13 cellular contexts compared by ENCODE assay signal in the genomic region with DNA sequence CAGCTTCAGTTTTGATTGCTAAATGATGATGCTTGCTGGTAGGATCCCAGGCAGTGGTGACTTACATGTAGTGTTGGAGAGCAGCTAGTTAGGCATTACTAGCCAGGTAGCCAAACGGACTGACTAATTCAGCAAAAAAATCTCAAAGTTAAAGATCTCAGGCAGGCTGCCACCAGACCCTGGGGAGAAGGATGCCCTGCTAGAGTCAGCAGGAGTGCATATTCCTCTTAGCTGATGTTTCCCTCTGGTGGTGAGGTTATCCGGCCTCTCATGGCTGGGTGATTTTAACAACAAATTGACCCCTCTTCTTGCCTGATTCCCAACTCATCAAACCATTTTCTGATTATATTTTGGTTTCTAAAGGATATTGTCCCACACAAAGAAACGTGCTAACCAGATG. TPM values are rescaled to one million over a fixed set of nuclear protein-coding genes. Genes with fewer than 3 reads are reported as not detected.
A peak's percentile ranks its signal among the peaks of the same experiment; 100 is the strongest.
DNase-seq lines count a peak whose midpoint lies in the region; ATAC-seq, FAIRE-seq and TF ChIP-seq lines count a peak whose summit lies in the region.
"Had no signal": no experiment of that assay in that cellular context is flagged by ENCODE, and none has a peak within 500 bp of the region (broad histone marks: within the 10 kb centered on the region; RNA-seq: fewer than 3 reads in every experiment).

No MANE protein-coding gene starts in this region.

- 10% methylated on average over 3 of the region's 3 CpGs for WGBS in K562 (ENCODE audit: insufficient coverage, low coverage, missing lambda C conversion rate)

- H3K9me3 Mint-ChIP-seq in neural crest cell, result no peaks in the 10 kb centered on the region

- POLR2A ChIA-PET in HCT116 (lab: Charles Lee), result no interaction called here
- POLR2A ChIA-PET in K562 (lab: Yijun Ruan, JAX), result no interaction called here

- BruUV-seq in HCT116 (replicated peaks; lab: Mats Ljungman, UMichigan), result no TSS peak
- BruUV-seq in K562 (replicated peaks; lab: Mats Ljungman, UMichigan), result no TSS peak

- no peaks in the 10 kb centered on the region for H3K4me1 ChIP-seq in HCT116 (ENCODE audit: control insufficient read depth in 1 of 2, insufficient read depth in 2 of 2, low read length in 2 of 2)
- peaks cover 0 to 21% of the 10 kb centered on the region in 2 experiments; a peak in 3 of 5 replicates for H3K4me1 ChIP-seq in K562 (replicated peaks in 1 of 2; ENCODE audit: control insufficient read depth in 2 of 2, insufficient read depth in 2 of 2, low read length in 2 of 2)
- H3K4me1 ChIP-seq: left lung had no signal

- TF ChIP-seq POLR2A in HCT116 (IDR thresholded peaks at IDR 0.05; ENCODE audit: borderline replicate concordance, extremely low read depth, insufficient read depth, insufficient read length) (no peak), K562 (conservative IDR thresholded peaks at IDR 0.05) (no peak), GM12891 (IDR thresholded peaks at IDR 0.05; ENCODE audit: low read depth, low read length) (no peak)

- H3K27ac Mint-ChIP-seq in neural crest cell (ENCODE audit: unreplicated experiment), result no peak overlapping the region

- H3K4me3 Mint-ChIP-seq in neural crest cell, result peak overlapping the region; percentile 81

- H3K36me3 Mint-ChIP-seq in neural crest cell (ENCODE audit: low read depth), result peaks cover 10% of the 10 kb centered on the region

- H4K20me1 ChIP-seq in HCT116 (ENCODE audit: insufficient read depth) (no peaks in the 10 kb centered on the region), K562 (replicated peaks; ENCODE audit: control insufficient read depth, insufficient read depth, low read length) (no peaks in the 10 kb centered on the region)

- no peaks in the 10 kb centered on the region for H3K9me3 ChIP-seq in HCT116 (ENCODE audit: control insufficient read depth in 1 of 2, insufficient read depth in 1 of 2, low read depth in 1 of 2, low read length in 2 of 2)
- H3K9me3 ChIP-seq in K562 (replicated peaks; ENCODE audit: control insufficient read depth, insufficient read depth, low read depth, low read length), result no peaks in the 10 kb centered on the region
- H3K9me3 ChIP-seq: left lung, SJCRH30 had no signal

- peak; percentile 32; the same call in 1 of the 2 replicates for TF ChIP-seq RAD21 in HCT116 (IDR thresholded peaks at IDR 0.05; ENCODE audit: low read depth)
- TF ChIP-seq RAD21 in K562 (CRISPR knock-in tag; conservative IDR thresholded peaks at IDR 0.05 in 1 of 2, IDR thresholded peaks at IDR 0.05 in 1 of 2), result peak in 1 of 2 experiments; percentile 43; a peak in 2 of 4 replicates

- H3K9me1 ChIP-seq in K562 (ENCODE audit: control insufficient read depth, insufficient read depth, low read length), result no peaks in the 10 kb centered on the region

- no peak for ATAC-seq in HCT116
- ATAC-seq in K562, result 0 out of 3 replicates have a peak, but pooled peaks have one; percentile 35
- ATAC-seq: left lung had no signal

- H3K27me3 ChIP-seq in HCT116 (ENCODE audit: insufficient read depth, low read length), result 0 out of 2 replicates have a peak, but pooled peaks cover 3% of the 10 kb centered on the region
- peaks cover 8 to 57% of the 10 kb centered on the region in 2 experiments; a peak in 4 of 5 replicates for H3K27me3 ChIP-seq in K562 (ENCODE audit: control insufficient read depth in 2 of 2, insufficient read depth in 2 of 2, low read length in 2 of 2)
- H3K27me3 ChIP-seq: SJCRH30 had no signal

- no peak for TF ChIP-seq EP300 in K562 (IDR thresholded peaks at IDR 0.05; ENCODE audit: low read length)

- H3K9ac ChIP-seq in HCT116 (ENCODE audit: low read length) (no peak overlapping the region), K562 (ENCODE audit: insufficient read depth in 1 of 2, low read depth in 2 of 2, low read length in 2 of 2) (no peak overlapping the region)

- H3K9me2 ChIP-seq in HCT116 (ENCODE audit: insufficient read depth), result no peaks in the 10 kb centered on the region

- intact Hi-C loops in HCT116 (cut with micrococcal nuclease), result no loop called here
- intact Hi-C loops in K562 (cut with micrococcal nuclease), result no loop called here

- H3K36me3 ChIP-seq in HCT116 (ENCODE audit: control insufficient read depth in 1 of 2, insufficient read depth in 2 of 2, low read length in 2 of 2), result no peaks in the 10 kb centered on the region
- no peaks in the 10 kb centered on the region for H3K36me3 ChIP-seq in K562 (ENCODE audit: control insufficient read depth, insufficient read depth, low read length)

- in situ Hi-C loops in K562 (cut with MboI), result no loop called here

- RAD21 ChIA-PET in HCT116 (lab: Charles Lee; ENCODE audit: low non-redundant PET in 1 of 2, low total read pairs in 2 of 2, uncharacterized antibody in 2 of 2, unreplicated experiment in 2 of 2), result no interaction called here

- DNase-seq in HCT116 (ENCODE audit: low read depth, low spot score), result no peak
- peak in 1 of 4 experiments; percentile 12 for DNase-seq in K562 (ENCODE audit: extremely low read depth in 1 of 4, low spot score in 3 of 4)
- no peak for DNase-seq in neural crest cell (ENCODE audit: low read depth, low spot score)
- no peak for DNase-seq in GM12891 (ENCODE audit: insufficient read length, low spot score)
- no peak for DNase-seq in iPS-NIHi11 (ENCODE audit: low spot score)
- no peak for DNase-seq in HK-2 (ENCODE audit: unreplicated experiment)
- DNase-seq: activated CD8-positive, alpha-beta memory T cell treated with anti-CD3 and anti-CD28 coated beads, Interleukin-2, amount 50 U/mL, for 48 hours; left lung; NCI-H187; SJCRH30; stimulated activated CD4-positive, alpha-beta T cell treated with anti-CD3 and anti-CD28 coated beads, Interleukin-2, amount 100 ng/mL, for 48 hours had no signal

- H2AFZ ChIP-seq in HCT116 (ENCODE audit: low read depth, low read length, poor library complexity, severe bottlenecking), result no peak overlapping the region
- no peak overlapping the region for H2AFZ ChIP-seq in K562 (ENCODE audit: low read depth, low read length)

- H3K27ac ChIP-seq in HCT116 (ENCODE audit: low read depth, low read length) (no peak overlapping the region), K562 (ENCODE audit: extremely low read depth, low read depth, low read length) (no peak overlapping the region)
- H3K27ac ChIP-seq: left lung, SJCRH30 had no signal

- FAIRE-seq in K562 (lab: Jason Lieb, UNC) (no peak), GM12891 (lab: Jason Lieb, UNC) (no peak)
- FAIRE-seq: G401.6 had no signal

- CTCF ChIA-PET in HCT116 (lab: Charles Lee), result interaction anchor here (1.1 to 2.8 kb wide), 3 partner anchors 35 to 242 kb away, joined by 3 to 14 read pairs (median 5); no protein-coding TSS in a partner anchor
- CTCF ChIA-PET in K562 (lab: Yijun Ruan, JAX; ENCODE audit: low intra/inter-chr PET ratio), result interaction anchor here (1.0 to 1.2 kb wide), 2 partner anchors 175 to 242 kb away, joined by 3 to 4 read pairs; no protein-coding TSS in a partner anchor

- H3K79me2 ChIP-seq in HCT116 (ENCODE audit: insufficient read depth, low read length) (no peaks in the 10 kb centered on the region), K562 (ENCODE audit: control insufficient read depth, insufficient read depth, low read length) (no peaks in the 10 kb centered on the region)

- peaks cover 2% of the 10 kb centered on the region for H3K27me3 Mint-ChIP-seq in neural crest cell (ENCODE audit: low read depth)

- no peak overlapping the region for H3K4me3 ChIP-seq in HCT116 (replicated peaks in 1 of 2; ENCODE audit: low read depth in 1 of 2, low read length in 2 of 2)
- H3K4me3 ChIP-seq in K562, result no peak overlapping the region
- H3K4me3 ChIP-seq: left lung, SJCRH30 had no signal

- H3K4me2 ChIP-seq in HCT116 (ENCODE audit: low read length) (no peak overlapping the region), K562 (ENCODE audit: insufficient read depth, low read length) (no peak overlapping the region)

- TF ChIP-seq CTCF in HCT116 (IDR thresholded peaks at IDR 0.05 in 2 of 3, conservative IDR thresholded peaks at IDR 0.05 in 1 of 3; ENCODE audit: borderline replicate concordance in 1 of 3, insufficient read depth in 1 of 3, low read depth in 2 of 3, low read length in 2 of 3) (peak; percentile 10 to 18 (median 17); a peak in 3 of 6 replicates), K562 (IDR thresholded peaks at IDR 0.05 in 2 of 3, conservative IDR thresholded peaks at IDR 0.05 in 1 of 3; ENCODE audit: insufficient read depth in 2 of 3, low read depth in 1 of 3, low read length in 3 of 3) (peak; percentile 16 to 43 (median 22); a peak in 3 of 6 replicates), neural crest cell (conservative IDR thresholded peaks at IDR 0.05) (peak; percentile 43)

- peaks cover 42% of the 10 kb centered on the region for H3K4me1 Mint-ChIP-seq in neural crest cell

RNA-seq across cellular contexts. Expression of a gene that starts 2.8 kb away (rescaled TPM):
- 0.10 TPM for total RNA-seq in HCT116 (2021; ENCODE audit: unreplicated experiment)
- not detected in 2 replicates for polyA plus RNA-seq in HCT116 (2012)
- 0.14 and 0.19 TPM in 2 replicates for total RNA-seq in K562 (2011; cell fraction: chromatin; rRNA removed; ENCODE audit: low replicate concordance)
- total RNA-seq in K562 (2011; cell fraction: nucleolus; rRNA removed), result 0.17 TPM in 1 of 2 replicates, not detected in the other
- not detected in 2 replicates for total RNA-seq in K562 (2011; cell fraction: nucleoplasm; rRNA removed)
- total RNA-seq in K562 (2014; rRNA removed), result not detected in 2 replicates
- not detected in 2 replicates for total RNA-seq in K562 (2014; rRNA removed; fragmentation: Illumina TruSeq; extraction: Trizol)
- total RNA-seq in K562 (2015; rRNA removed; fragmentation: Illumina TruSeq; extraction: Trizol), result not detected in 2 replicates
- 0.07 TPM in 1 of 2 replicates, not detected in the other for total RNA-seq in K562 (2021)
- polyA plus RNA-seq in K562 (2011; rRNA removed), result 0.03 and 0.08 TPM in 2 replicates
- 0.09 TPM in 2 replicates for polyA plus RNA-seq in K562 (2011; cell fraction: cytosol; rRNA removed)
- polyA plus RNA-seq in K562 (2011; cell fraction: nucleus; rRNA removed), result 0.42 and 0.44 TPM in 2 replicates
- 0.03 TPM in 1 of 2 replicates, not detected in the other for polyA plus RNA-seq in K562 (2012)
- polyA plus RNA-seq in K562 (2014; fragmentation: Illumina TruSeq; extraction: Trizol), result not detected in 2 replicates
- not detected for polyA plus RNA-seq in K562 (2014; fragmentation: Nextera tagmentation; extraction: Ambion mirVana)
- 0.01 TPM in 1 of 2 replicates, not detected in the other for polyA plus RNA-seq in K562 (2014; rRNA removed)
- not detected in 2 replicates for polyA minus RNA-seq in K562 (2011; rRNA and poly(A)+ RNA removed)
- not detected in 2 replicates for polyA minus RNA-seq in K562 (2011; cell fraction: cytosol; rRNA and poly(A)+ RNA removed)
- polyA minus RNA-seq in K562 (2011; cell fraction: nucleus; rRNA and poly(A)+ RNA removed), result 0.11 TPM in 1 of 2 replicates, not detected in the other
- total RNA-seq in neural crest cell, result 100 and 104 TPM in 2 replicates
- polyA plus RNA-seq in GM12891 (2012; ENCODE audit: low read depth, missing spikeins), result not detected
- total RNA-seq: dermis microvascular lymphatic vessel endothelial cell had no signal

RNA-seq across cellular contexts. Expression of a gene that starts 9.5 kb away (rescaled TPM):
- total RNA-seq in HCT116 (2021; ENCODE audit: unreplicated experiment), result 5.9 TPM
- 7.0 and 8.6 TPM in 2 replicates for polyA plus RNA-seq in HCT116 (2012)
- total RNA-seq in K562 (2011; cell fraction: chromatin; rRNA removed; ENCODE audit: low replicate concordance), result 0.48 and 1.3 TPM in 2 replicates
- 0.50 and 1.1 TPM in 2 replicates for total RNA-seq in K562 (2011; cell fraction: nucleolus; rRNA removed)
- total RNA-seq in K562 (2011; cell fraction: nucleoplasm; rRNA removed), result 0.37 and 0.53 TPM in 2 replicates
- total RNA-seq in K562 (2014; rRNA removed), result 0.09 and 0.12 TPM in 2 replicates
- not detected in 2 replicates for total RNA-seq in K562 (2014; rRNA removed; fragmentation: Illumina TruSeq; extraction: Trizol)
- total RNA-seq in K562 (2015; rRNA removed; fragmentation: Illumina TruSeq; extraction: Trizol), result not detected in 2 replicates
- total RNA-seq in K562 (2021), result 0.18 TPM in 1 of 2 replicates, not detected in the other
- polyA plus RNA-seq in K562 (2011; rRNA removed), result 0.19 TPM in 1 of 2 replicates, not detected in the other
- polyA plus RNA-seq in K562 (2011; cell fraction: cytosol; rRNA removed), result 0.24 TPM in 1 of 2 replicates, not detected in the other
- 0.72 and 1.4 TPM in 2 replicates for polyA plus RNA-seq in K562 (2011; cell fraction: nucleus; rRNA removed)
- 0.14 and 0.36 TPM in 2 replicates for polyA plus RNA-seq in K562 (2012)
- 0.06 and 0.07 TPM in 2 replicates for polyA plus RNA-seq in K562 (2014; fragmentation: Illumina TruSeq; extraction: Trizol)
- polyA plus RNA-seq in K562 (2014; fragmentation: Nextera tagmentation; extraction: Ambion mirVana), result not detected
- polyA plus RNA-seq in K562 (2014; rRNA removed), result 0.04 TPM in 1 of 2 replicates, not detected in the other
- polyA minus RNA-seq in K562 (2011; rRNA and poly(A)+ RNA removed), result not detected in 2 replicates
- polyA minus RNA-seq in K562 (2011; cell fraction: cytosol; rRNA and poly(A)+ RNA removed), result not detected in 2 replicates
- polyA minus RNA-seq in K562 (2011; cell fraction: nucleus; rRNA and poly(A)+ RNA removed), result not detected in 2 replicates
- total RNA-seq in neural crest cell, result 39.4 and 42.4 TPM in 2 replicates
- 0.09 TPM for polyA plus RNA-seq in GM12891 (2012; ENCODE audit: low read depth, missing spikeins)

RNA-seq across cellular contexts. Expression of a gene that starts 10.4 kb away (rescaled TPM):
- not detected for total RNA-seq in HCT116 (2021; ENCODE audit: unreplicated experiment)
- not detected in 2 replicates for polyA plus RNA-seq in HCT116 (2012)
- not detected in 2 replicates for total RNA-seq in K562 (2011; cell fraction: chromatin; rRNA removed; ENCODE audit: low replicate concordance)
- not detected in 2 replicates for total RNA-seq in K562 (2011; cell fraction: nucleolus; rRNA removed)
- total RNA-seq in K562 (2011; cell fraction: nucleoplasm; rRNA removed), result not detected in 2 replicates
- not detected in 2 replicates for total RNA-seq in K562 (2014; rRNA removed)
- total RNA-seq in K562 (2014; rRNA removed; fragmentation: Illumina TruSeq; extraction: Trizol), result not detected in 2 replicates
- not detected in 2 replicates for total RNA-seq in K562 (2015; rRNA removed; fragmentation: Illumina TruSeq; extraction: Trizol)
- total RNA-seq in K562 (2021), result not detected in 2 replicates
- polyA plus RNA-seq in K562 (2011; rRNA removed), result not detected in 2 replicates
- not detected in 2 replicates for polyA plus RNA-seq in K562 (2011; cell fraction: cytosol; rRNA removed)
- not detected in 2 replicates for polyA plus RNA-seq in K562 (2011; cell fraction: nucleus; rRNA removed)
- not detected in 2 replicates for polyA plus RNA-seq in K562 (2012)
- not detected in 2 replicates for polyA plus RNA-seq in K562 (2014; fragmentation: Illumina TruSeq; extraction: Trizol)
- polyA plus RNA-seq in K562 (2014; fragmentation: Nextera tagmentation; extraction: Ambion mirVana), result not detected
- polyA plus RNA-seq in K562 (2014; rRNA removed), result not detected in 2 replicates
- polyA minus RNA-seq in K562 (2011; rRNA and poly(A)+ RNA removed), result not detected in 2 replicates
- not detected in 2 replicates for polyA minus RNA-seq in K562 (2011; cell fraction: cytosol; rRNA and poly(A)+ RNA removed)
- polyA minus RNA-seq in K562 (2011; cell fraction: nucleus; rRNA and poly(A)+ RNA removed), result not detected in 2 replicates
- not detected in 2 replicates for total RNA-seq in neural crest cell
- polyA plus RNA-seq in GM12891 (2012; ENCODE audit: low read depth, missing spikeins), result not detected
- total RNA-seq: dermis microvascular lymphatic vessel endothelial cell, left lung, SJCRH30 had no signal

RNA-seq across cellular contexts. Expression of a gene that starts 14.6 kb away (rescaled TPM):
- total RNA-seq in HCT116 (2021; ENCODE audit: unreplicated experiment) (not detected), K562 (2014; rRNA removed) (not detected in 2 replicates), K562 (2014; rRNA removed; fragmentation: Illumina TruSeq; extraction: Trizol) (not detected in 2 replicates), K562 (2015; rRNA removed; fragmentation: Illumina TruSeq; extraction: Trizol) (not detected in 2 replicates), K562 (2021) (not detected in 2 replicates), neural crest cell (2.0 and 3.1 TPM in 2 replicates)
- polyA plus RNA-seq in HCT116 (2012), result not detected in 2 replicates
- total RNA-seq in K562 (2011; cell fraction: chromatin; rRNA removed; ENCODE audit: low replicate concordance), result not detected in 2 replicates
- total RNA-seq in K562 (2011; cell fraction: nucleolus; rRNA removed), result 0.13 TPM in 1 of 2 replicates, not detected in the other
- total RNA-seq in K562 (2011; cell fraction: nucleoplasm; rRNA removed), result not detected in 2 replicates
- polyA plus RNA-seq in K562 (2011; rRNA removed) (0.09 and 0.21 TPM in 2 replicates), K562 (2014; fragmentation: Illumina TruSeq; extraction: Trizol) (not detected in 2 replicates), K562 (2014; fragmentation: Nextera tagmentation; extraction: Ambion mirVana) (not detected), K562 (2014; rRNA removed) (not detected in 2 replicates)
- 1.1 TPM in 1 of 2 replicates, not detected in the other for polyA plus RNA-seq in K562 (2011; cell fraction: cytosol; rRNA removed)
- polyA plus RNA-seq in K562 (2011; cell fraction: nucleus; rRNA removed), result 0.21 and 0.58 TPM in 2 replicates
- 0.17 TPM in 1 of 2 replicates, not detected in the other for polyA plus RNA-seq in K562 (2012)
- polyA minus RNA-seq in K562 (2011; rRNA and poly(A)+ RNA removed), result not detected in 2 replicates
- polyA minus RNA-seq in K562 (2011; cell fraction: cytosol; rRNA and poly(A)+ RNA removed), result not detected in 2 replicates
- polyA minus RNA-seq in K562 (2011; cell fraction: nucleus; rRNA and poly(A)+ RNA removed), result not detected in 2 replicates
- not detected for polyA plus RNA-seq in GM12891 (2012; ENCODE audit: low read depth, missing spikeins)
- total RNA-seq: dermis microvascular lymphatic vessel endothelial cell had no signal

RNA-seq across cellular contexts. Expression of a gene that starts 40.9 kb away (rescaled TPM):
- total RNA-seq in HCT116 (2021; ENCODE audit: unreplicated experiment) (184 TPM), K562 (2014; rRNA removed) (84.5 and 139 TPM in 2 replicates), K562 (2014; rRNA removed; fragmentation: Illumina TruSeq; extraction: Trizol) (81.6 and 93.2 TPM in 2 replicates), K562 (2015; rRNA removed; fragmentation: Illumina TruSeq; extraction: Trizol) (175 and 178 TPM in 2 replicates), K562 (2021) (192 and 215 TPM in 2 replicates), neural crest cell (375 and 379 TPM in 2 replicates)
- polyA plus RNA-seq in HCT116 (2012), result 131 and 143 TPM in 2 replicates
- total RNA-seq in K562 (2011; cell fraction: chromatin; rRNA removed; ENCODE audit: low replicate concordance), result 516 and 682 TPM in 2 replicates
- total RNA-seq in K562 (2011; cell fraction: nucleolus; rRNA removed), result 349 and 369 TPM in 2 replicates
- total RNA-seq in K562 (2011; cell fraction: nucleoplasm; rRNA removed), result 339 and 341 TPM in 2 replicates
- polyA plus RNA-seq in K562 (2011; rRNA removed) (388 and 435 TPM in 2 replicates), K562 (2014; fragmentation: Illumina TruSeq; extraction: Trizol) (226 and 292 TPM in 2 replicates), K562 (2014; fragmentation: Nextera tagmentation; extraction: Ambion mirVana) (10 to 100 TPM; 32.6 to 34.4 TPM), K562 (2014; rRNA removed) (194 and 243 TPM in 2 replicates)
- polyA plus RNA-seq in K562 (2011; cell fraction: cytosol; rRNA removed), result 216 and 274 TPM in 2 replicates
- polyA plus RNA-seq in K562 (2011; cell fraction: nucleus; rRNA removed), result 975 and 1,426 TPM in 2 replicates
- polyA plus RNA-seq in K562 (2012), result 169 and 185 TPM in 2 replicates
- 142 and 145 TPM in 2 replicates for polyA minus RNA-seq in K562 (2011; rRNA and poly(A)+ RNA removed)
- polyA minus RNA-seq in K562 (2011; cell fraction: cytosol; rRNA and poly(A)+ RNA removed), result 47.2 and 52.1 TPM in 2 replicates
- polyA minus RNA-seq in K562 (2011; cell fraction: nucleus; rRNA and poly(A)+ RNA removed), result 62.1 and 99.2 TPM in 2 replicates
- polyA plus RNA-seq in GM12891 (2012; ENCODE audit: low read depth, missing spikeins), result 128 TPM

Comparison
In these comparisons a context has a peak if more than half of its experiments do, and no peak if none do; other contexts are left out.
1. RNA of a gene that starts 2.8 kb away (total RNA-seq): 100 to 104 TPM in neural crest cell; 0.10 TPM in HCT116 (single experiment) and 0.07 to 0.19 TPM in K562; every median in the first group is over 10 times any median in the second.
2. Peak in every context shown above with its lines, with median percentiles within 50 percentile points of each other: CTCF ChIP-seq.